Comparison of ENCODE assay signal across 8 cellular contexts in the genomic region with DNA sequence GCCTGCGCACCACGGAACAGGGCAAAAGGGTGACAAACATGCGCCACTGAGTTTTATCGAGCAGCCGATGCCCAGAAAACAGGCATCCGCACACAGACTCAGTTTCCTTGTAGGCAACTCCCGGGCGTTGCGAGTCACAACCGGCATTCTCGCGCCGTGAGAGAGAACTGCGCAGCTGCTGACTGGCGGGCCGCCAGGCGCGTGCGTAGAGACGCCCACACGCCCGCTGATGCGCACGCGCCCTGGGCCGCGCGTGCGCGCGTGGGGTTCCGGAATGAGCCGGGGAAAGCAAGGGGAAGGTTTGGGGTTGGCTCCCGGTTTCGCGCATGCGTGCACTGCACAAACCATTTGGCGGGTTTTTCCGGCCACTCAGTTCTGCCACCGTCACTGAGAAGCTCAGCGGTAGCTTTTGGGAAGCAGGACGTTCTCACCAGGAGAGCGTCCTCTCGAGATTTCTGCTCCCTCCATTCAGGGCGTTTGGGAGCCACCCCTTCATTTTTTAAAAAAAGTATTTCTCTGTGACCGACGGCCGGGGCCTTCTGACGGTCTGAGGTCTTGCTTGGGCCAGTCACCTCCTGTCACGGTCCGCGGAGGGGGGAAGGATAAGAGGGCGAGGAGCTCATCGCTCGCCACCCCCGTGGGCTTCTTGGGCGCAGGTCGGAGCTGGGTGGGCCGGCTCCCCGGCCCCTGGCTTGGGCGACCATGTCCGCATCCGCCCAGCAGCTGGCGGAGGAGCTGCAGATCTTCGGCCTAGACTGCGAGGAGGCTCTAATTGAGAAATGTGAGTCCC. TPM values are rescaled to one million over a fixed set of nuclear protein-coding genes. Genes with fewer than 3 reads are reported as not detected.
A peak's percentile ranks its signal among the peaks of the same experiment; 100 is the strongest.
DNase-seq lines count a peak whose midpoint lies in the region; ATAC-seq, FAIRE-seq and TF ChIP-seq lines count a peak whose summit lies in the region.

A gene with protein sequence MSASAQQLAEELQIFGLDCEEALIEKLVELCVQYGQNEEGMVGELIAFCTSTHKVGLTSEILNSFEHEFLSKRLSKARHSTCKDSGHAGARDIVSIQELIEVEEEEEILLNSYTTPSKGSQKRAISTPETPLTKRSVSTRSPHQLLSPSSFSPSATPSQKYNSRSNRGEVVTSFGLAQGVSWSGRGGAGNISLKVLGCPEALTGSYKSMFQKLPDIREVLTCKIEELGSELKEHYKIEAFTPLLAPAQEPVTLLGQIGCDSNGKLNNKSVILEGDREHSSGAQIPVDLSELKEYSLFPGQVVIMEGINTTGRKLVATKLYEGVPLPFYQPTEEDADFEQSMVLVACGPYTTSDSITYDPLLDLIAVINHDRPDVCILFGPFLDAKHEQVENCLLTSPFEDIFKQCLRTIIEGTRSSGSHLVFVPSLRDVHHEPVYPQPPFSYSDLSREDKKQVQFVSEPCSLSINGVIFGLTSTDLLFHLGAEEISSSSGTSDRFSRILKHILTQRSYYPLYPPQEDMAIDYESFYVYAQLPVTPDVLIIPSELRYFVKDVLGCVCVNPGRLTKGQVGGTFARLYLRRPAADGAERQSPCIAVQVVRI (plus strand): TSS at position 372 of the 790 bp plus-strand sequence. CDS start 331 bp downstream, at position 703.

- H3F3A ChIP-seq in Loucy (ENCODE audit: low read depth) = peaks cover 5% of the 10 kb centered on the region; the same call in 1 of the 2 replicates

- no peaks in the 10 kb centered on the region for H3K9me2 ChIP-seq in Loucy (replicated peaks; ENCODE audit: low read depth, low read length)

- peak within 1 kb of the TSS; percentile 94 for H3K4me2 ChIP-seq in Loucy (ENCODE audit: low read depth, low read length, poor library complexity, severe bottlenecking)

- H3K27me3 Mint-ChIP-seq in activated T-helper 2 cell treated with anti-CD3 and anti-CD28 coated beads, Interferon-gamma antibody, Interleukin-2, Interleukin-4, amounts not matched to agents 10 μg/mL and 5 μg/mL and 100 μg/mL, durations not matched to agents 14 hours and 24 hours and 36 hours (ENCODE audit: low read depth) = no peaks in the 10 kb centered on the region
- H3K27me3 Mint-ChIP-seq in natural killer cell treated with Interleukin-12 subunit alpha and Interleukin-12 subunit beta and Interleukin-15 and Interleukin-18, amount 100 ng/mL, for 72 hours = no peaks in the 10 kb centered on the region

- peak; percentile 27 for FAIRE-seq in H54 (lab: Jason Lieb, UNC)

- peaks cover 51% of the 10 kb centered on the region for H3K4me1 ChIP-seq in Loucy (ENCODE audit: insufficient read depth, low read length, poor library complexity, severe bottlenecking)
- H3K4me1 ChIP-seq in RWPE2 (ENCODE audit: insufficient read depth, poor library complexity, severe bottlenecking) = no peaks in the 10 kb centered on the region

- peak within 1 kb of the TSS; percentile 94 for H3K4me3 ChIP-seq in Loucy (ENCODE audit: low read length, poor library complexity, severe bottlenecking)
- peak within 1 kb of the TSS; percentile 68 for H3K4me3 ChIP-seq in RWPE2 (ENCODE audit: severe bottlenecking)

- peak; percentile 87 for ATAC-seq in RWPE2 (ENCODE audit: low read depth)
- peak; percentile 95 to 97 for ATAC-seq in natural killer cell treated with Interleukin-12 subunit alpha and Interleukin-12 subunit beta and Interleukin-15 and Interleukin-18, amount 100 ng/mL, for 72 hours

- peak within 1 kb of the TSS; percentile 87 for H3K4me3 Mint-ChIP-seq in activated T-helper 2 cell treated with anti-CD3 and anti-CD28 coated beads, Interferon-gamma antibody, Interleukin-2, Interleukin-4, amounts not matched to agents 10 μg/mL and 5 μg/mL and 100 μg/mL, durations not matched to agents 14 hours and 24 hours and 36 hours (ENCODE audit: low read depth)
- peak within 1 kb of the TSS; percentile 97 for H3K4me3 Mint-ChIP-seq in natural killer cell treated with Interleukin-12 subunit alpha and Interleukin-12 subunit beta and Interleukin-15 and Interleukin-18, amount 100 ng/mL, for 72 hours

- intact Hi-C loops in activated T-helper 2 cell treated with anti-CD3 and anti-CD28 coated beads, Interferon-gamma antibody, Interleukin-2, Interleukin-4, amounts not matched to agents 10 μg/mL and 5 μg/mL and 100 μg/mL, durations not matched to agents 14 hours and 24 hours and 36 hours (cut with micrococcal nuclease) = loop anchor here (5.0 kb wide), 1 partner anchor 129 kb away; a partner anchor contains a TSS

- peaks cover 38% of the 10 kb centered on the region for H3K36me3 Mint-ChIP-seq in activated T-helper 2 cell treated with anti-CD3 and anti-CD28 coated beads, Interferon-gamma antibody, Interleukin-2, Interleukin-4, amounts not matched to agents 10 μg/mL and 5 μg/mL and 100 μg/mL, durations not matched to agents 14 hours and 24 hours and 36 hours (ENCODE audit: low read depth)
- peaks cover 17% of the 10 kb centered on the region for H3K36me3 Mint-ChIP-seq in natural killer cell treated with Interleukin-12 subunit alpha and Interleukin-12 subunit beta and Interleukin-15 and Interleukin-18, amount 100 ng/mL, for 72 hours

- peak; percentile 97 for DNase-seq in EL
- DNase-seq in H54 (ENCODE audit: insufficient read length, low spot score) = peak; percentile 94
- peak; percentile 90 for DNase-seq in RWPE2 (ENCODE audit: low spot score)
- peak; percentile 97 for DNase-seq in activated T-helper 2 cell treated with anti-CD3 and anti-CD28 coated beads, Interferon-gamma antibody, Interleukin-2, Interleukin-4, amounts not matched to agents 10 μg/mL and 5 μg/mL and 100 μg/mL, durations not matched to agents 14 hours and 24 hours and 36 hours (ENCODE audit: low spot score)
- DNase-seq in fibroblast of peridontal ligament (ENCODE audit: extremely low read depth) = peak; percentile 95
- peak; percentile 96 for DNase-seq in natural killer cell treated with Interleukin-12 subunit alpha and Interleukin-12 subunit beta and Interleukin-15 and Interleukin-18, amount 100 ng/mL, for 72 hours (ENCODE audit: low spot score)
- DNase-seq in stimulated activated naive CD4-positive, alpha-beta T cell treated with Interleukin-2 at 50 U/mL for 16 hours (lab: John Stamatoyannopoulos, UW) = peak; percentile 92

- H3K27ac ChIP-seq in RWPE2 (ENCODE audit: poor library complexity, severe bottlenecking) = peak within 1 kb of the TSS; percentile 58

- peak within 1 kb of the TSS; percentile 81 for H3K27ac Mint-ChIP-seq in activated T-helper 2 cell treated with anti-CD3 and anti-CD28 coated beads, Interferon-gamma antibody, Interleukin-2, Interleukin-4, amounts not matched to agents 10 μg/mL and 5 μg/mL and 100 μg/mL, durations not matched to agents 14 hours and 24 hours and 36 hours
- peak within 1 kb of the TSS; percentile 90 to 96 for H3K27ac Mint-ChIP-seq in natural killer cell treated with Interleukin-12 subunit alpha and Interleukin-12 subunit beta and Interleukin-15 and Interleukin-18, amount 100 ng/mL, for 72 hours

- H3K9me3 ChIP-seq in Loucy (ENCODE audit: insufficient read depth, low read depth, low read length) (no peaks in the 10 kb centered on the region), RWPE2 (ENCODE audit: severe bottlenecking) (no peaks in the 10 kb centered on the region)

- H3K27me3 ChIP-seq in Loucy (ENCODE audit: insufficient read depth, low read length, poor library complexity, severe bottlenecking) (no peaks in the 10 kb centered on the region), RWPE2 (ENCODE audit: insufficient read depth, poor library complexity, severe bottlenecking) (no peaks in the 10 kb centered on the region)

- no peaks in the 10 kb centered on the region for H3K36me3 ChIP-seq in Loucy (ENCODE audit: insufficient read depth, low read length)
- H3K36me3 ChIP-seq in RWPE2 (ENCODE audit: low read depth) = peaks cover 23% of the 10 kb centered on the region

- H3K9ac ChIP-seq in Loucy (ENCODE audit: low read depth, low read length, poor library complexity, severe bottlenecking) = peak within 1 kb of the TSS; percentile 96

- TF ChIP-seq CTCF in Loucy (conservative IDR thresholded peaks at IDR 0.05; ENCODE audit: low read length) = no peak
- no peak for TF ChIP-seq CTCF in RWPE2 (IDR thresholded peaks at IDR 0.05; ENCODE audit: poor library complexity, severe bottlenecking)

- H3K9me3 Mint-ChIP-seq in activated T-helper 2 cell treated with anti-CD3 and anti-CD28 coated beads, Interferon-gamma antibody, Interleukin-2, Interleukin-4, amounts not matched to agents 10 μg/mL and 5 μg/mL and 100 μg/mL, durations not matched to agents 14 hours and 24 hours and 36 hours = no peaks in the 10 kb centered on the region
- H3K9me3 Mint-ChIP-seq in natural killer cell treated with Interleukin-12 subunit alpha and Interleukin-12 subunit beta and Interleukin-15 and Interleukin-18, amount 100 ng/mL, for 72 hours = no peaks in the 10 kb centered on the region

- H3K79me2 ChIP-seq in Loucy (ENCODE audit: insufficient read depth, low read length) = peaks cover 57% of the 10 kb centered on the region

- peaks cover 5% of the 10 kb centered on the region for H4K20me1 ChIP-seq in Loucy (ENCODE audit: insufficient read depth, low read length, poor library complexity, severe bottlenecking)

- peak; percentile 81 for TF ChIP-seq POLR2A in H54 (IDR thresholded peaks at IDR 0.05; ENCODE audit: low read depth, low read length)

- H2AFZ ChIP-seq in Loucy (ENCODE audit: low read length) = peak within 1 kb of the TSS; percentile 87

- H3K4me1 Mint-ChIP-seq in activated T-helper 2 cell treated with anti-CD3 and anti-CD28 coated beads, Interferon-gamma antibody, Interleukin-2, Interleukin-4, amounts not matched to agents 10 μg/mL and 5 μg/mL and 100 μg/mL, durations not matched to agents 14 hours and 24 hours and 36 hours (ENCODE audit: low read depth) = peaks cover 35% of the 10 kb centered on the region
- H3K4me1 Mint-ChIP-seq in natural killer cell treated with Interleukin-12 subunit alpha and Interleukin-12 subunit beta and Interleukin-15 and Interleukin-18, amount 100 ng/mL, for 72 hours (ENCODE audit: low read depth in 2 of 2) = peaks cover 36 to 43% of the 10 kb centered on the region in 2 donors

RNA-seq across cellular contexts. Expression of the gene that starts here (rescaled TPM):
- total RNA-seq in activated T-helper 2 cell treated with anti-CD3 and anti-CD28 coated beads, Interferon-gamma antibody, Interleukin-2, Interleukin-4, amounts not matched to agents 10 μg/mL and 5 μg/mL and 100 μg/mL, durations not matched to agents 14 hours and 24 hours and 36 hours = 74.5 and 74.6 TPM in 2 replicates
- 10 to 100 TPM; 56.8 to 80.9 TPM for total RNA-seq in natural killer cell treated with Interleukin-12 subunit alpha and Interleukin-12 subunit beta and Interleukin-15 and Interleukin-18, amount 100 ng/mL, for 72 hours

Comparison
In these comparisons a context has a peak if more than half of its experiments do, and no peak if none do; other contexts are left out.
1. Peak in every context shown above with its lines: DNase-seq, ATAC-seq, H3K4me3 ChIP-seq and H3K27ac ChIP-seq.